Comparison of ENCODE assay signal across 25 cellular contexts in genomic region chr3:55322649-55323048, GRCh38.
DNase-seq lines count a peak whose midpoint lies in the region; ATAC-seq and TF ChIP-seq lines count a peak whose summit lies in the region.
"Had no signal": no experiment of that assay in that cellular context is flagged by ENCODE, and none has a peak within 500 bp of the region (broad histone marks: within the 10 kb centered on the region; RNA-seq: fewer than 3 reads in every experiment).

No MANE protein-coding gene starts in this region.

- H2BK12ac ChIP-seq in mesenchymal stem cell (ENCODE audit: low read length in 2 of 2), result peak overlapping the region in 1 of 2 experiments; percentile 29

- intact Hi-C loops in left cardiac atrium (cut with DNase I), result no loop called here
- intact Hi-C loops in prostate gland (cut with DNase I), result no loop called here

- WGBS in mesenchymal stem cell, result 87% methylated on average over 6 of the region's 7 CpGs
- 32% methylated on average over 7 of the region's 7 CpGs for WGBS in prostate gland

- H4K8ac ChIP-seq in mesenchymal stem cell (ENCODE audit: low read length), result no peak overlapping the region

- no peak overlapping the region for H2AK5ac ChIP-seq in mesenchymal stem cell (ENCODE audit: low read length, severe bottlenecking)

- no peaks in the 10 kb centered on the region for H3K79me1 ChIP-seq in mesenchymal stem cell (replicated peaks; ENCODE audit: low read length, poor library complexity, severe bottlenecking)

- ATAC-seq in left cardiac atrium, result peak; percentile 68 to 81
- ATAC-seq: activated CD8-positive, alpha-beta memory T cell treated with anti-CD3 and anti-CD28 coated beads, Interleukin-2, amount 10 ng/mL, durations not matched to agents 7 days and 5 days; gastroesophageal sphincter; Panc1; stimulated activated effector memory CD8-positive, alpha-beta T cell treated with anti-CD3 and anti-CD28 coated beads, Interleukin-12 subunit alpha, Interleukin-12 subunit beta, amount 100 ng/mL, for 72 hours had no signal

- peak overlapping the region; percentile 23 for H2AFZ ChIP-seq in mesenchymal stem cell (ENCODE audit: low read depth, low read length)

- H2BK120ac ChIP-seq in mesenchymal stem cell (ENCODE audit: low read depth, low read length), result no peak overlapping the region

- no peaks in the 10 kb centered on the region for H3K36me3 ChIP-seq in right atrium auricular region
- no peaks in the 10 kb centered on the region for H3K36me3 ChIP-seq in mesenchymal stem cell (ENCODE audit: control insufficient read depth in 1 of 2, insufficient read depth in 2 of 2, low read depth in 1 of 2, low read length in 2 of 2)
- no peaks in the 10 kb centered on the region for H3K36me3 ChIP-seq in prostate gland
- H3K36me3 ChIP-seq: esophagus muscularis mucosa, gastroesophageal sphincter, HAP-1, vagina had no signal

- no peak for TF ChIP-seq CTCF in right atrium auricular region (IDR thresholded peaks at IDR 0.05)
- no peak for TF ChIP-seq CTCF in GM20000 (IDR thresholded peaks at IDR 0.05; ENCODE audit: extremely low read depth, missing control alignments)
- no peak for TF ChIP-seq CTCF in prostate gland (IDR thresholded peaks at IDR 0.05)

- no peak overlapping the region for H3K4ac ChIP-seq in mesenchymal stem cell (ENCODE audit: low read depth in 1 of 2, low read length in 2 of 2)

- no peak for TF ChIP-seq POLR2A in prostate gland (IDR thresholded peaks at IDR 0.05)

- H3K4me2 ChIP-seq in mesenchymal stem cell (ENCODE audit: low read length, poor library complexity, severe bottlenecking), result no peak overlapping the region

- H3K4me1 ChIP-seq in right atrium auricular region, result no peaks in the 10 kb centered on the region
- peaks cover 2% of the 10 kb centered on the region for H3K4me1 ChIP-seq in mesenchymal stem cell (ENCODE audit: control insufficient read depth, insufficient read depth, low read depth, low read length)
- no peaks in the 10 kb centered on the region for H3K4me1 ChIP-seq in prostate gland (replicated peaks)
- H3K4me1 ChIP-seq: HAP-1 had no signal

- H3K18ac ChIP-seq in mesenchymal stem cell (ENCODE audit: low read depth in 1 of 2, low read length in 2 of 2), result peak overlapping the region in 1 of 2 experiments; percentile 11

- no peak overlapping the region for H4K91ac ChIP-seq in mesenchymal stem cell (ENCODE audit: low read length)

- no peaks in the 10 kb centered on the region for H3K27me3 ChIP-seq in right atrium auricular region
- H3K27me3 ChIP-seq in mesenchymal stem cell (ENCODE audit: control insufficient read depth in 1 of 2, insufficient read depth in 1 of 2, low read length in 2 of 2), result no peaks in the 10 kb centered on the region
- no peaks in the 10 kb centered on the region for H3K27me3 ChIP-seq in prostate gland (replicated peaks; ENCODE audit: insufficient read depth)
- H3K27me3 ChIP-seq: esophagus muscularis mucosa, gastroesophageal sphincter, vagina had no signal

- no peak overlapping the region for H3K27ac ChIP-seq in right atrium auricular region
- H3K27ac ChIP-seq in mesenchymal stem cell (ENCODE audit: low read length, poor library complexity, severe bottlenecking), result no peak overlapping the region
- H3K27ac ChIP-seq in prostate gland, result no peak overlapping the region
- H3K27ac ChIP-seq: gastroesophageal sphincter, vagina had no signal

- H2BK15ac ChIP-seq in mesenchymal stem cell (ENCODE audit: low read depth, poor library complexity, severe bottlenecking), result no peak overlapping the region

- no peak overlapping the region for H2BK5ac ChIP-seq in mesenchymal stem cell (ENCODE audit: low read depth, low read length, poor library complexity, severe bottlenecking)

- DNase-seq in left cardiac atrium, result no peak
- DNase-seq in right atrium auricular region (ENCODE audit: low spot score), result no peak
- peak; percentile 5 for DNase-seq in cerebellar cortex (ENCODE audit: low spot score)
- DNase-seq in mesenchymal stem cell, result no peak
- peak; percentile 35 for DNase-seq in superior temporal gyrus (ENCODE audit: extremely low spot score)
- no peak for DNase-seq in kidney glomerular epithelial cell (lab: John Stamatoyannopoulos, UW)
- DNase-seq in GM20000 (ENCODE audit: low spot score), result no peak
- DNase-seq in prostate gland (ENCODE audit: low spot score), result no peak
- DNase-seq: activated CD4-positive, alpha-beta T cell treated with anti-CD3 and anti-CD28 coated beads, Interleukin-2, amount 10 ng/mL, durations not matched to agents 24 days and 14 days; activated CD8-positive, alpha-beta memory T cell treated with anti-CD3 and anti-CD28 coated beads, Interleukin-2, amount 10 ng/mL, durations not matched to agents 7 days and 5 days; activated naive CD4-positive, alpha-beta T cell treated with anti-CD3 and anti-CD28 coated beads, Interleukin-2, amount 50 U/mL, for 16 hours; effector memory CD4-positive, alpha-beta T cell; EL; mesendoderm; naive B cell; NCI-H187 treated with DMSO at 0.1 percent for 48 hours; NCI-H345; stimulated activated CD4-positive, alpha-beta T cell treated with anti-CD3 and anti-CD28 coated beads, Interleukin-2, amount 100 ng/mL, for 24 hours; T-helper 2 cell had no signal

- no peak overlapping the region for H3K9ac ChIP-seq in mesenchymal stem cell (ENCODE audit: low read length)

- H3K4me3 ChIP-seq in right atrium auricular region, result no peak overlapping the region
- no peak overlapping the region for H3K4me3 ChIP-seq in mesenchymal stem cell (ENCODE audit: insufficient read depth in 1 of 2, low read depth in 1 of 2, low read length in 2 of 2)
- no peak overlapping the region for H3K4me3 ChIP-seq in prostate gland
- H3K4me3 ChIP-seq: esophagus muscularis mucosa, gastroesophageal sphincter, HAP-1, vagina had no signal

- H3K14ac ChIP-seq in mesenchymal stem cell (ENCODE audit: low read length in 2 of 2), result no peak overlapping the region

- no peak overlapping the region for H3K23ac ChIP-seq in mesenchymal stem cell (ENCODE audit: low read length in 2 of 2)

- no peaks in the 10 kb centered on the region for H3K9me3 ChIP-seq in right atrium auricular region
- H3K9me3 ChIP-seq in mesenchymal stem cell (ENCODE audit: control insufficient read depth, low read length), result no peaks in the 10 kb centered on the region
- no peaks in the 10 kb centered on the region for H3K9me3 ChIP-seq in prostate gland
- H3K9me3 ChIP-seq: esophagus muscularis mucosa, gastroesophageal sphincter, HAP-1, vagina had no signal

Comparison
In these comparisons a context has a peak if more than half of its experiments do, and no peak if none do; other contexts are left out.
1. DNase-seq: peak in cerebellar cortex (single experiment) and superior temporal gyrus (single experiment); none in left cardiac atrium (single experiment), right atrium auricular region (single experiment), mesenchymal stem cell (single experiment), kidney glomerular epithelial cell (single experiment), GM20000 (single experiment) and prostate gland (single experiment).